ENCODE assay signal across 14 cellular contexts in genomic region chr18:354456-354855, GRCh38.
DNase-seq lines count a peak whose midpoint lies in the region; ATAC-seq and TF ChIP-seq lines count a peak whose summit lies in the region.
"Had no signal": no experiment of that assay in that cellular context is flagged by ENCODE, and none has a peak within 500 bp of the region (broad histone marks: within the 10 kb centered on the region; RNA-seq: fewer than 3 reads in every experiment).

No MANE protein-coding gene starts in this region.

- peak overlapping the region; percentile 42 for H3K4me2 ChIP-seq in smooth muscle cell

- DNase-seq in GM04503 (ENCODE audit: low read depth), result peak; percentile 17
- peak; percentile 54 for DNase-seq in adipocyte (ENCODE audit: low read depth)
- no peak for DNase-seq in left lung
- no peak for DNase-seq in smooth muscle cell (lab: John Stamatoyannopoulos, UW; ENCODE audit: unreplicated experiment)
- no peak for DNase-seq in DMS79 (lab: John Stamatoyannopoulos, UW)
- DNase-seq in activated CD8-positive, alpha-beta memory T cell treated with anti-CD3 and anti-CD28 coated beads, Interleukin-2, amount 50 U/mL, for 48 hours, result no peak
- DNase-seq: C1 segment of cervical spinal cord, DMS 273 treated with DMSO at 0.1 percent for 48 hours, NCI-H146, NCI-H2107, NCI-H345, NCI-H526 treated with DMSO at 0.1 percent for 48 hours had no signal

- H4K20me1 ChIP-seq in smooth muscle cell (ENCODE audit: low read depth), result no peaks in the 10 kb centered on the region

- 50% methylated on average over 3 of the region's 3 CpGs for WGBS in smooth muscle cell (ENCODE audit: low lambda C conversion rate)

- peak overlapping the region; percentile 22 for H3K4me3 ChIP-seq in adipocyte (ENCODE audit: low read length)
- H3K4me3 ChIP-seq in left lung, result no peak overlapping the region
- no peak overlapping the region for H3K4me3 ChIP-seq in smooth muscle cell
- H3K4me3 ChIP-seq: K562 had no signal

- no peaks in the 10 kb centered on the region for H3K9me3 ChIP-seq in adipocyte (ENCODE audit: control insufficient read depth, low read length)
- H3K9me3 ChIP-seq in left lung, result no peaks in the 10 kb centered on the region
- no peaks in the 10 kb centered on the region for H3K9me3 ChIP-seq in smooth muscle cell (replicated peaks; ENCODE audit: low read depth)

- no peak for TF ChIP-seq CTCF in left lung (IDR thresholded peaks at IDR 0.05)
- no peak for TF ChIP-seq CTCF in smooth muscle cell (IDR thresholded peaks at IDR 0.05; ENCODE audit: borderline replicate concordance, insufficient read depth, poor library complexity, severe bottlenecking)

- H3K9ac ChIP-seq in adipocyte (ENCODE audit: low read length), result no peak overlapping the region
- no peak overlapping the region for H3K9ac ChIP-seq in smooth muscle cell (ENCODE audit: low read depth)

- no peaks in the 10 kb centered on the region for H3K79me2 ChIP-seq in smooth muscle cell (ENCODE audit: low read depth)

- H2AFZ ChIP-seq in smooth muscle cell (ENCODE audit: low read depth), result no peak overlapping the region

- H3F3A ChIP-seq in smooth muscle cell (ENCODE audit: low read depth), result peaks cover 13% of the 10 kb centered on the region

- H3K36me3 ChIP-seq in adipocyte (ENCODE audit: control insufficient read depth, insufficient read depth, low read length, severe bottlenecking) (no peaks in the 10 kb centered on the region), left lung (no peaks in the 10 kb centered on the region), smooth muscle cell (ENCODE audit: low read depth) (no peaks in the 10 kb centered on the region)

- H3K27me3 ChIP-seq in adipocyte (replicated peaks; ENCODE audit: control insufficient read depth, insufficient read depth, low read length), result no peaks in the 10 kb centered on the region
- no peaks in the 10 kb centered on the region for H3K27me3 ChIP-seq in left lung
- H3K27me3 ChIP-seq in smooth muscle cell (ENCODE audit: low read depth), result no peaks in the 10 kb centered on the region

- intact Hi-C loops in left lung (cut with DNase I), result no loop called here

- H3K4me1 ChIP-seq in adipocyte (ENCODE audit: control insufficient read depth, insufficient read depth, low read length) (peaks cover 15% of the 10 kb centered on the region), left lung (no peaks in the 10 kb centered on the region), smooth muscle cell (ENCODE audit: low read depth) (no peaks in the 10 kb centered on the region)

- H3K27ac ChIP-seq in left lung (peak overlapping the region in 1 of 2 donors; percentile 22), smooth muscle cell (ENCODE audit: low read depth) (peak overlapping the region; percentile 9)

- ATAC-seq in left lung (peak; percentile 24), HG03521 (IDR thresholded peaks at IDR 0.05; ENCODE audit: unreplicated experiment) (no peak)
- ATAC-seq: K562 had no signal

Comparison
In these comparisons a context has a peak if more than half of its experiments do, and no peak if none do; other contexts are left out.
1. DNase-seq: peak in GM04503 (single experiment) and adipocyte (single experiment); none in left lung (0 of 2), smooth muscle cell (single experiment), DMS79 (single experiment) and activated CD8-positive, alpha-beta memory T cell treated with anti-CD3 and anti-CD28 coated beads, Interleukin-2, amount 50 U/mL, for 48 hours (single experiment).